In the genomic region with DNA sequence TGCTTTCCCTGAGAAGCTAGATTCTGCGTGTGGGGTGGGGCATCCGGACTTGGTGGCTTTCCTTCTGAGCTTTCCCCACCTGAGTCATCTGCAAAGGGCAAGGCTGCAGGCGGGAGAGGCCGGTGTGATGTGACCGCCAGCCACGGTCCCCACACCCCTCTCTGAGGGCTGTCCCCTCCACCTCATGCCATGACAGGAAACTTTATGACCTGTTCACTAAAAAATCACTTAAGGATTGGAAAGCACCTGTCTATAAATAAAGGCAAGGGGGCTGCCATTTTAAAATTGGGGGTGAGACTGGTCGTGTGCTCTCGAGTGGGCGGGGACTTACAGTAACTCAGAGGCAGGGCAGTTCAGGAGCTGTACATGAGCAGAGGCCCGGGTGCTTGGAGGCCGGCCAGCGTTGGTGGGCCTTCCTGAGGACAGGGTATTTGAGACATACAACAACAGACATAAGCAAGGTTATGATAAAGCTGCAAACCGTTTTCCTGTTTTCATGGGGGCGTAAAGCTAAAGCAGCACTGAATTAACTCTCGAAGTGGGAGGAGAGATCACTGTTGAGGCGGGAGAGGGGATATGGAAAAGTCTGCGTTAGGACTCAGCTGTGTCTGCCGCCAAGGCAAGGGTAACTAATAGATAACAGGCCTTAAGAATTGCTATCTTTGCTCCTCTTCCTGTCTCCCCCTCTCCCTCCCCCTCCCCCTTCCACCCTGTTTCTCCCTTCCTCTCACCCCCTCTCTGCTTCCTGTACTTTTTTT, we compare ENCODE assay signal across 1 cellular context.
A peak's percentile ranks its signal among the peaks of the same experiment; 100 is the strongest.
TF ChIP-seq lines count a peak whose summit lies in the region.

No MANE protein-coding gene starts in this region.

TF ChIP-seq in K562, 482 proteins besides CTCF, POLR2A, EP300 and RAD21 (continued from another document and continues in another):
- TF ChIP-seq, protein P1, sequence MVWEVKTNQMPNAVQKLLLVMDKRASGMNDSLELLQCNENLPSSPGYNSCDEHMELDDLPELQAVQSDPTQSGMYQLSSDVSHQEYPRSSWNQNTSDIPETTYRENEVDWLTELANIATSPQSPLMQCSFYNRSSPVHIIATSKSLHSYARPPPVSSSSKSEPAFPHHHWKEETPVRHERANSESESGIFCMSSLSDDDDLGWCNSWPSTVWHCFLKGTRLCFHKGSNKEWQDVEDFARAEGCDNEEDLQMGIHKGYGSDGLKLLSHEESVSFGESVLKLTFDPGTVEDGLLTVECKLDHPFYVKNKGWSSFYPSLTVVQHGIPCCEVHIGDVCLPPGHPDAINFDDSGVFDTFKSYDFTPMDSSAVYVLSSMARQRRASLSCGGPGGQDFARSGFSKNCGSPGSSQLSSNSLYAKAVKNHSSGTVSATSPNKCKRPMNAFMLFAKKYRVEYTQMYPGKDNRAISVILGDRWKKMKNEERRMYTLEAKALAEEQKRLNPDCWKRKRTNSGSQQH (CRISPR knock-in tag; IDR thresholded peaks at IDR 0.05): no peak
- TF ChIP-seq, protein P2, sequence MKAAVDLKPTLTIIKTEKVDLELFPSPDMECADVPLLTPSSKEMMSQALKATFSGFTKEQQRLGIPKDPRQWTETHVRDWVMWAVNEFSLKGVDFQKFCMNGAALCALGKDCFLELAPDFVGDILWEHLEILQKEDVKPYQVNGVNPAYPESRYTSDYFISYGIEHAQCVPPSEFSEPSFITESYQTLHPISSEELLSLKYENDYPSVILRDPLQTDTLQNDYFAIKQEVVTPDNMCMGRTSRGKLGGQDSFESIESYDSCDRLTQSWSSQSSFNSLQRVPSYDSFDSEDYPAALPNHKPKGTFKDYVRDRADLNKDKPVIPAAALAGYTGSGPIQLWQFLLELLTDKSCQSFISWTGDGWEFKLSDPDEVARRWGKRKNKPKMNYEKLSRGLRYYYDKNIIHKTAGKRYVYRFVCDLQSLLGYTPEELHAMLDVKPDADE (conservative IDR thresholded peaks at IDR 0.05; ENCODE audit: control insufficient read depth, low read depth, low read length): 0 out of 2 replicates have a peak, but pooled peaks have one; percentile 67
- TF ChIP-seq IFI16 (CRISPR knock-in tag; IDR thresholded peaks at IDR 0.05): no peak
- TF ChIP-seq, protein P3, sequence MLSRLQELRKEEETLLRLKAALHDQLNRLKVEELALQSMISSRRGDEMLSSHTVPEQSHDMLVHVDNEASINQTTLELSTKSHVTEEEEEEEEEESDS (CRISPR knock-in tag; IDR thresholded peaks at IDR 0.05): no peak
- TF ChIP-seq, protein P4, sequence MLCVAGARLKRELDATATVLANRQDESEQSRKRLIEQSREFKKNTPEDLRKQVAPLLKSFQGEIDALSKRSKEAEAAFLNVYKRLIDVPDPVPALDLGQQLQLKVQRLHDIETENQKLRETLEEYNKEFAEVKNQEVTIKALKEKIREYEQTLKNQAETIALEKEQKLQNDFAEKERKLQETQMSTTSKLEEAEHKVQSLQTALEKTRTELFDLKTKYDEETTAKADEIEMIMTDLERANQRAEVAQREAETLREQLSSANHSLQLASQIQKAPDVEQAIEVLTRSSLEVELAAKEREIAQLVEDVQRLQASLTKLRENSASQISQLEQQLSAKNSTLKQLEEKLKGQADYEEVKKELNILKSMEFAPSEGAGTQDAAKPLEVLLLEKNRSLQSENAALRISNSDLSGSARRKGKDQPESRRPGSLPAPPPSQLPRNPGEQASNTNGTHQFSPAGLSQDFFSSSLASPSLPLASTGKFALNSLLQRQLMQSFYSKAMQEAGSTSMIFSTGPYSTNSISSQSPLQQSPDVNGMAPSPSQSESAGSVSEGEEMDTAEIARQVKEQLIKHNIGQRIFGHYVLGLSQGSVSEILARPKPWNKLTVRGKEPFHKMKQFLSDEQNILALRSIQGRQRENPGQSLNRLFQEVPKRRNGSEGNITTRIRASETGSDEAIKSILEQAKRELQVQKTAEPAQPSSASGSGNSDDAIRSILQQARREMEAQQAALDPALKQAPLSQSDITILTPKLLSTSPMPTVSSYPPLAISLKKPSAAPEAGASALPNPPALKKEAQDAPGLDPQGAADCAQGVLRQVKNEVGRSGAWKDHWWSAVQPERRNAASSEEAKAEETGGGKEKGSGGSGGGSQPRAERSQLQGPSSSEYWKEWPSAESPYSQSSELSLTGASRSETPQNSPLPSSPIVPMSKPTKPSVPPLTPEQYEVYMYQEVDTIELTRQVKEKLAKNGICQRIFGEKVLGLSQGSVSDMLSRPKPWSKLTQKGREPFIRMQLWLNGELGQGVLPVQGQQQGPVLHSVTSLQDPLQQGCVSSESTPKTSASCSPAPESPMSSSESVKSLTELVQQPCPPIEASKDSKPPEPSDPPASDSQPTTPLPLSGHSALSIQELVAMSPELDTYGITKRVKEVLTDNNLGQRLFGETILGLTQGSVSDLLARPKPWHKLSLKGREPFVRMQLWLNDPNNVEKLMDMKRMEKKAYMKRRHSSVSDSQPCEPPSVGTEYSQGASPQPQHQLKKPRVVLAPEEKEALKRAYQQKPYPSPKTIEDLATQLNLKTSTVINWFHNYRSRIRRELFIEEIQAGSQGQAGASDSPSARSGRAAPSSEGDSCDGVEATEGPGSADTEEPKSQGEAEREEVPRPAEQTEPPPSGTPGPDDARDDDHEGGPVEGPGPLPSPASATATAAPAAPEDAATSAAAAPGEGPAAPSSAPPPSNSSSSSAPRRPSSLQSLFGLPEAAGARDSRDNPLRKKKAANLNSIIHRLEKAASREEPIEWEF (CRISPR knock-in tag; IDR thresholded peaks at IDR 0.05): peak; percentile 42; the same call in 1 of the 2 replicates
- TF ChIP-seq, protein P5, sequence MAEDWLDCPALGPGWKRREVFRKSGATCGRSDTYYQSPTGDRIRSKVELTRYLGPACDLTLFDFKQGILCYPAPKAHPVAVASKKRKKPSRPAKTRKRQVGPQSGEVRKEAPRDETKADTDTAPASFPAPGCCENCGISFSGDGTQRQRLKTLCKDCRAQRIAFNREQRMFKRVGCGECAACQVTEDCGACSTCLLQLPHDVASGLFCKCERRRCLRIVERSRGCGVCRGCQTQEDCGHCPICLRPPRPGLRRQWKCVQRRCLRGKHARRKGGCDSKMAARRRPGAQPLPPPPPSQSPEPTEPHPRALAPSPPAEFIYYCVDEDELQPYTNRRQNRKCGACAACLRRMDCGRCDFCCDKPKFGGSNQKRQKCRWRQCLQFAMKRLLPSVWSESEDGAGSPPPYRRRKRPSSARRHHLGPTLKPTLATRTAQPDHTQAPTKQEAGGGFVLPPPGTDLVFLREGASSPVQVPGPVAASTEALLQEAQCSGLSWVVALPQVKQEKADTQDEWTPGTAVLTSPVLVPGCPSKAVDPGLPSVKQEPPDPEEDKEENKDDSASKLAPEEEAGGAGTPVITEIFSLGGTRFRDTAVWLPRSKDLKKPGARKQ (CRISPR knock-in tag; IDR thresholded peaks at IDR 0.05): no peak
- TF ChIP-seq ZBTB7A (IDR thresholded peaks at IDR 0.05; ENCODE audit: borderline replicate concordance, control insufficient read depth, low read depth, low read length): peak; percentile 35
- TF ChIP-seq BDP1 (IDR thresholded peaks at IDR 0.05; ENCODE audit: insufficient read depth, insufficient read length): no peak
- peak; percentile 82 for TF ChIP-seq L3MBTL2 (IDR thresholded peaks at IDR 0.05)
- peak; percentile 23; the same call in 1 of the 2 replicates for TF ChIP-seq DMBX1 (CRISPR knock-in tag; IDR thresholded peaks at IDR 0.05; ENCODE audit: borderline replicate concordance)
- TF ChIP-seq ZNF140 (CRISPR knock-in tag; IDR thresholded peaks at IDR 0.05): no peak
- TF ChIP-seq TAF1 (IDR thresholded peaks at IDR 0.05; ENCODE audit: control insufficient read depth, extremely low read depth, insufficient read depth, low read length, severe bottlenecking): peak; percentile 66
- TF ChIP-seq TAF7 (tag; IDR thresholded peaks at IDR 0.05): no peak
- TF ChIP-seq ZBTB1 (CRISPR knock-in tag; IDR thresholded peaks at IDR 0.05; ENCODE audit: borderline replicate concordance, low read depth): no peak
- no peak for TF ChIP-seq ZNF668 (CRISPR knock-in tag; IDR thresholded peaks at IDR 0.05)
- no peak for TF ChIP-seq ZNF134 (CRISPR knock-in tag; conservative IDR thresholded peaks at IDR 0.05)
- TF ChIP-seq ZSCAN32 (CRISPR knock-in tag; IDR thresholded peaks at IDR 0.05): no peak
- TF ChIP-seq FUS (optimal IDR thresholded peaks at IDR 0.05; ENCODE audit: low read depth, low read length): no peak
- no peak for TF ChIP-seq ESRRB (CRISPR knock-in tag; IDR thresholded peaks at IDR 0.05; ENCODE audit: borderline replicate concordance)
- TF ChIP-seq ARNT (IDR thresholded peaks at IDR 0.05): peak; percentile 69 to 77; a peak in 3 of 4 replicates
- no peak for TF ChIP-seq RBM14 (IDR thresholded peaks at IDR 0.05; ENCODE audit: borderline replicate concordance, insufficient read depth, low read depth, low read length)
- peak; percentile 43 to 57 for TF ChIP-seq NRF1 (conservative IDR thresholded peaks at IDR 0.05 in 1 of 2, IDR thresholded peaks at IDR 0.05 in 1 of 2)
- no peak for TF ChIP-seq HIVEP1 (CRISPR knock-in tag; IDR thresholded peaks at IDR 0.05)
- peak; percentile 36; the same call in 1 of the 2 replicates for TF ChIP-seq ELF4 (CRISPR knock-in tag; IDR thresholded peaks at IDR 0.05)
- TF ChIP-seq HMG20A (CRISPR knock-in tag; conservative IDR thresholded peaks at IDR 0.05): no peak
- no peak for TF ChIP-seq ZNF586 (CRISPR knock-in tag; conservative IDR thresholded peaks at IDR 0.05)
- TF ChIP-seq, protein P6, sequence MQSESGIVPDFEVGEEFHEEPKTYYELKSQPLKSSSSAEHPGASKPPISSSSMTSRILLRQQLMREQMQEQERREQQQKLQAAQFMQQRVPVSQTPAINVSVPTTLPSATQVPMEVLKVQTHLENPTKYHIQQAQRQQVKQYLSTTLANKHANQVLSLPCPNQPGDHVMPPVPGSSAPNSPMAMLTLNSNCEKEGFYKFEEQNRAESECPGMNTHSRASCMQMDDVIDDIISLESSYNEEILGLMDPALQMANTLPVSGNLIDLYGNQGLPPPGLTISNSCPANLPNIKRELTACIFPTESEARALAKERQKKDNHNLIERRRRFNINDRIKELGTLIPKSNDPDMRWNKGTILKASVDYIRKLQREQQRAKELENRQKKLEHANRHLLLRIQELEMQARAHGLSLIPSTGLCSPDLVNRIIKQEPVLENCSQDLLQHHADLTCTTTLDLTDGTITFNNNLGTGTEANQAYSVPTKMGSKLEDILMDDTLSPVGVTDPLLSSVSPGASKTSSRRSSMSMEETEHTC (IDR thresholded peaks at IDR 0.05): no peak
- no peak for TF ChIP-seq HNRNPK (IDR thresholded peaks at IDR 0.05; ENCODE audit: low read depth, low read length, poor library complexity, severe bottlenecking)
- TF ChIP-seq SMARCC2 (IDR thresholded peaks at IDR 0.05; ENCODE audit: low read depth): no peak
- TF ChIP-seq HDAC8 (tag; IDR thresholded peaks at IDR 0.05): peak; percentile 81
- TF ChIP-seq, protein P7, sequence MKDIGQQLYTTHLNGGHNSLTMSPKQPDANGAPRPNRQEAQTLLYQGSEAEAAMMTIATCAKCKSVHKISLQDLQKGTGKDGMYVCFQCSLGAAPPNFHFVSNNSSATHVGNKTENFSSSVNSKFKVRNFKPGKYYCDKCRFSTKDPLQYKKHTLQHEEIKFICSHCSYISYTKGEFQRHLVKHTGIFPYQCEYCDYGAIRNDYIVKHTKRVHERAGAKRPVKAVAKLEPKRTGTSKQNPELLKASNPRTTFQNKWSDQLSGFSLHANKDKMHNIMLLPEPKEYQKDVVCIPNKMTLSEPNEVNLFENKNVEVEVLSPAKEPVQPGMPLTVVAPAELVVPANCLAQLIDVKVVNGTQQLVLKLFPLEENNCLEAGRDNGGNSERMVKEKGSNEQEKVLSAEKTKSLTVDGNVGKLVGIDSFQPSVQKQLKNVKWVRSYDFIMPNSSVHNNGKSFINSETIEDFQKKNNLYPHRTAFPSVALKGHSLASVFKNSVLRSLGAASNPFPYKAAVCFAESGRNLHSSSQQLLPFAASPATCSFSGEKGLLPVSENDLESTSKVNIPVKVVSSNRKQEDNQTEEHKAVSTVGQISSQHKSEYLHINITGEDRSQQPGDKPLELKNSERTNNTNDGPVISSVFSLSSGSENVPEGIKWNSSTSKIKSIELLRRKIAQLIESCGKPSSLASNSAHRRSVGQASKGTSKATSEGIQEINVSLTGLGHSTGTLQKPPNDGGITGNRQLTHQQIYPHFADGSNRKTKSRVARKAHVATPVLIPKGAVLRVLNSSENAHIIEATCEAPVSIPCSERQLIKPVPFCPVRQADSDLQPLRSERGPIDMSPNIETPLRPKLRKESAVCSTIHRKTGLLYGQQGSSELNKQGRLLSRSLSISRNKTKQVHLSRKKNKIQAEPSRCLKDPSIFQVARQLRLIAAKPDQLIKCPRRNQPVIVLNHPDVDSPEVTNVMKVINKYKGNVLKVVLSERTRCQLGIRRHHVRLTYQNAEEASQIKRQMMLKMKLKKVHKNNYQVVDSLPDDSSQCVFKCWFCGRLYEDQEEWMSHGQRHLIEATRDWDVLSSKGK (CRISPR knock-in tag; IDR thresholded peaks at IDR 0.05): no peak
- TF ChIP-seq, protein P8, sequence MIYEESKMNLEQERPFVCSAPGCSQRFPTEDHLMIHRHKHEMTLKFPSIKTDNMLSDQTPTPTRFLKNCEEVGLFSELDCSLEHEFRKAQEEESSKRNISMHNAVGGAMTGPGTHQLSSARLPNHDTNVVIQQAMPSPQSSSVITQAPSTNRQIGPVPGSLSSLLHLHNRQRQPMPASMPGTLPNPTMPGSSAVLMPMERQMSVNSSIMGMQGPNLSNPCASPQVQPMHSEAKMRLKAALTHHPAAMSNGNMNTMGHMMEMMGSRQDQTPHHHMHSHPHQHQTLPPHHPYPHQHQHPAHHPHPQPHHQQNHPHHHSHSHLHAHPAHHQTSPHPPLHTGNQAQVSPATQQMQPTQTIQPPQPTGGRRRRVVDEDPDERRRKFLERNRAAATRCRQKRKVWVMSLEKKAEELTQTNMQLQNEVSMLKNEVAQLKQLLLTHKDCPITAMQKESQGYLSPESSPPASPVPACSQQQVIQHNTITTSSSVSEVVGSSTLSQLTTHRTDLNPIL (CRISPR knock-in tag; IDR thresholded peaks at IDR 0.05): no peak
- no peak; the same call in 1 of the 2 replicates for TF ChIP-seq ZNF41 (CRISPR knock-in tag; conservative IDR thresholded peaks at IDR 0.05)
- peak; percentile 75 to 83; a peak in 3 of 4 replicates for TF ChIP-seq ETV6 (IDR thresholded peaks at IDR 0.05; ENCODE audit: borderline replicate concordance in 1 of 2, low read depth in 2 of 2, low read length in 1 of 2)
- TF ChIP-seq ETV6 (CRISPR knock-in tag; IDR thresholded peaks at IDR 0.05; ENCODE audit: borderline replicate concordance): no peak
- no peak for TF ChIP-seq WHSC1 (IDR thresholded peaks at IDR 0.05; ENCODE audit: low read length)
- TF ChIP-seq ZNF239 (CRISPR knock-in tag; IDR thresholded peaks at IDR 0.05): no peak; the same call in 1 of the 2 replicates
- peak; percentile 78 for TF ChIP-seq BACH1 (tag; IDR thresholded peaks at IDR 0.05)
- TF ChIP-seq SP2 (IDR thresholded peaks at IDR 0.05; ENCODE audit: extremely low read depth, low read depth, low read length, poor library complexity, severe bottlenecking): no peak
- peak; percentile 71 for TF ChIP-seq TEAD4 (IDR thresholded peaks at IDR 0.05; ENCODE audit: low read length)
- TF ChIP-seq TEAD4 (CRISPR knock-in tag; IDR thresholded peaks at IDR 0.05; ENCODE audit: borderline replicate concordance): no peak
- TF ChIP-seq RFX1 (IDR thresholded peaks at IDR 0.05): no peak
- TF ChIP-seq DNMT1 (IDR thresholded peaks at IDR 0.05): no peak
- peak; percentile 69; the same call in 1 of the 2 replicates for TF ChIP-seq SUPT5H (IDR thresholded peaks at IDR 0.05)
- peak; percentile 3; the same call in 1 of the 2 replicates for TF ChIP-seq HCFC1 (IDR thresholded peaks at IDR 0.05; ENCODE audit: low read depth, low read length)
- 0 out of 2 replicates have a peak, but pooled peaks have one; percentile 42 for TF ChIP-seq STAT5A (IDR thresholded peaks at IDR 0.05; ENCODE audit: borderline replicate concordance, low read length)
- TF ChIP-seq ZNF766 (CRISPR knock-in tag; conservative IDR thresholded peaks at IDR 0.05): peak; percentile 75
- peak; percentile 56 for TF ChIP-seq JUND (IDR thresholded peaks at IDR 0.05; ENCODE audit: borderline replicate concordance, low read depth, low read length)
- TF ChIP-seq JUND (tag; IDR thresholded peaks at IDR 0.05; ENCODE audit: borderline replicate concordance, low read depth, low read length): peak; percentile 65; the same call in 2 of the 3 replicates
